ENCODE assay signal across 8 cellular contexts in genomic region chr3:185153170-185153733, GRCh38. TPM values are rescaled to one million over a fixed set of nuclear protein-coding genes. Genes with fewer than 3 reads are reported as not detected.
A peak's percentile ranks its signal among the peaks of the same experiment; 100 is the strongest.
DNase-seq lines count a peak whose midpoint lies in the region; ATAC-seq and TF ChIP-seq lines count a peak whose summit lies in the region.

No MANE protein-coding gene starts in this region.

- no peaks in the 10 kb centered on the region for H3K79me2 ChIP-seq in trophoblast cell (ENCODE audit: control insufficient read depth, insufficient read depth, low read length, poor library complexity)

- H4K8ac ChIP-seq in trophoblast cell (ENCODE audit: low read depth, low read length): no peak overlapping the region

- WGBS in trophoblast cell (ENCODE audit: extremely low coverage, insufficient coverage, insufficient read length): no CpG with 5 or more reads among the region's 52 CpGs

- no peaks in the 10 kb centered on the region for H3K36me3 Mint-ChIP-seq in activated CD8-positive, alpha-beta memory T cell treated with anti-CD3 and anti-CD28 coated beads, Interleukin-2, amount 10 ng/mL, durations not matched to agents 7 days and 5 days
- H3K36me3 Mint-ChIP-seq in glutamatergic neuron (ENCODE audit: unreplicated experiment): no peaks in the 10 kb centered on the region

- no peaks in the 10 kb centered on the region for H3K9me3 Mint-ChIP-seq in activated CD8-positive, alpha-beta memory T cell treated with anti-CD3 and anti-CD28 coated beads, Interleukin-2, amount 10 ng/mL, durations not matched to agents 7 days and 5 days (ENCODE audit: low read depth)
- H3K9me3 Mint-ChIP-seq in glutamatergic neuron (ENCODE audit: unreplicated experiment): peaks cover 6% of the 10 kb centered on the region

- no peak overlapping the region for H3K27ac ChIP-seq in WERI-Rb-1
- H3K27ac ChIP-seq in trophoblast cell (ENCODE audit: low read depth, low read length): no peak overlapping the region

- peaks cover 8 to 9% of the 10 kb centered on the region in 2 experiments for H3K4me1 ChIP-seq in trophoblast cell (ENCODE audit: control insufficient read depth in 1 of 2, insufficient read depth in 2 of 2, low read length in 2 of 2)

- H3K4me1 Mint-ChIP-seq in activated CD8-positive, alpha-beta memory T cell treated with anti-CD3 and anti-CD28 coated beads, Interleukin-2, amount 10 ng/mL, durations not matched to agents 7 days and 5 days: peaks cover 5% of the 10 kb centered on the region
- H3K4me1 Mint-ChIP-seq in glutamatergic neuron (ENCODE audit: low read depth, unreplicated experiment): peaks cover 8% of the 10 kb centered on the region

- H3K9ac ChIP-seq in trophoblast cell (ENCODE audit: low read length): peak overlapping the region; percentile 64

- no peak overlapping the region for H3K4ac ChIP-seq in trophoblast cell (ENCODE audit: low read depth, low read length)

- no peak overlapping the region for H3K27ac Mint-ChIP-seq in activated CD8-positive, alpha-beta memory T cell treated with anti-CD3 and anti-CD28 coated beads, Interleukin-2, amount 10 ng/mL, durations not matched to agents 7 days and 5 days
- peak overlapping the region; percentile 94 for H3K27ac Mint-ChIP-seq in glutamatergic neuron (ENCODE audit: unreplicated experiment)

- peak; percentile 31 for ATAC-seq in activated CD8-positive, alpha-beta memory T cell treated with anti-CD3 and anti-CD28 coated beads, Interleukin-2, amount 10 ng/mL, durations not matched to agents 7 days and 5 days

- peak overlapping the region; percentile 36 for H3K4me3 ChIP-seq in WERI-Rb-1 (ENCODE audit: low read depth, low read length)
- peak overlapping the region; percentile 74 for H3K4me3 ChIP-seq in trophoblast cell (ENCODE audit: low read depth, low read length)

- no peak overlapping the region for H2AK5ac ChIP-seq in trophoblast cell (ENCODE audit: low read length)

- peak overlapping the region; percentile 97 for H3K4me2 ChIP-seq in trophoblast cell (ENCODE audit: low read length)

- peak overlapping the region; percentile 2 for H4K12ac ChIP-seq in trophoblast cell (ENCODE audit: low read depth, low read length)

- H2BK12ac ChIP-seq in trophoblast cell (ENCODE audit: low read length): no peak overlapping the region

- H3K79me1 ChIP-seq in trophoblast cell (ENCODE audit: low read length): peaks cover 3% of the 10 kb centered on the region

- H3K36me3 ChIP-seq in WERI-Rb-1 (no peaks in the 10 kb centered on the region), trophoblast cell (ENCODE audit: control insufficient read depth in 1 of 2, insufficient read depth in 2 of 2, low read length in 2 of 2) (no peaks in the 10 kb centered on the region)

- H3K27me3 ChIP-seq in WERI-Rb-1 (ENCODE audit: insufficient read depth, low read depth, severe bottlenecking): no peaks in the 10 kb centered on the region
- H3K27me3 ChIP-seq in trophoblast cell (ENCODE audit: insufficient read depth, low read length): peaks cover 20% of the 10 kb centered on the region

- H3K9me3 ChIP-seq in WERI-Rb-1 (ENCODE audit: severe bottlenecking): no peaks in the 10 kb centered on the region
- peaks cover 7% of the 10 kb centered on the region for H3K9me3 ChIP-seq in trophoblast cell (ENCODE audit: insufficient read depth, low read depth, low read length)

- TF ChIP-seq CTCF in WERI-Rb-1 (IDR thresholded peaks at IDR 0.05; ENCODE audit: low read depth, low read length): no peak
- TF ChIP-seq CTCF in glutamatergic neuron (IDR thresholded peaks at IDR 0.05; ENCODE audit: partially characterized antibody, unreplicated experiment): no peak

- H3K14ac ChIP-seq in trophoblast cell (ENCODE audit: low read length): no peak overlapping the region

- H4K91ac ChIP-seq in trophoblast cell (ENCODE audit: low read depth, low read length): no peak overlapping the region

- no peak for DNase-seq in activated CD8-positive, alpha-beta memory T cell treated with anti-CD3 and anti-CD28 coated beads, Interleukin-2, amount 10 ng/mL, durations not matched to agents 7 days and 5 days
- DNase-seq in activated CD8-positive, alpha-beta memory T cell treated with anti-CD3 and anti-CD28 coated beads, Interleukin-2, amount 50 U/mL, for 4 hours: no peak
- DNase-seq in WERI-Rb-1: no peak
- peak; percentile 67 for DNase-seq in glutamatergic neuron
- no peak for DNase-seq in trophoblast cell
- no peak for DNase-seq in activated CD4-positive, CD25-positive, alpha-beta regulatory T cell treated with anti-CD3 and anti-CD28 coated beads, Interleukin-2, amount 50 U/mL, for 72 hours
- no peak for DNase-seq in NCI-H82 treated with DMSO at 0.1 percent for 48 hours (lab: John Stamatoyannopoulos, UW; ENCODE audit: unreplicated experiment)
- DNase-seq in SKM-1 (lab: John Stamatoyannopoulos, UW; ENCODE audit: unreplicated experiment): no peak

- peaks cover 46% of the 10 kb centered on the region for H3K27me3 Mint-ChIP-seq in activated CD8-positive, alpha-beta memory T cell treated with anti-CD3 and anti-CD28 coated beads, Interleukin-2, amount 10 ng/mL, durations not matched to agents 7 days and 5 days
- H3K27me3 Mint-ChIP-seq in glutamatergic neuron (ENCODE audit: unreplicated experiment): peaks cover 6% of the 10 kb centered on the region

- no peak overlapping the region for H3K18ac ChIP-seq in trophoblast cell (ENCODE audit: low read length)

- no peak overlapping the region for H2BK5ac ChIP-seq in trophoblast cell (ENCODE audit: low read depth, low read length, poor library complexity)

- CTCF ChIA-PET in activated CD8-positive, alpha-beta memory T cell treated with anti-CD3 and anti-CD28 coated beads, Interleukin-2, amount 10 ng/mL, durations not matched to agents 7 days and 5 days (lab: Charles Lee): no interaction called here

- H3K4me3 Mint-ChIP-seq in activated CD8-positive, alpha-beta memory T cell treated with anti-CD3 and anti-CD28 coated beads, Interleukin-2, amount 10 ng/mL, durations not matched to agents 7 days and 5 days: peak overlapping the region; percentile 73
- H3K4me3 Mint-ChIP-seq in glutamatergic neuron (ENCODE audit: unreplicated experiment): peak overlapping the region; percentile 92

- H2BK120ac ChIP-seq in trophoblast cell (ENCODE audit: insufficient read depth, low read length, poor library complexity): peak overlapping the region; percentile 27

- no peak overlapping the region for H3K23ac ChIP-seq in trophoblast cell (ENCODE audit: low read length)

- peak overlapping the region; percentile 34 for H2AFZ ChIP-seq in trophoblast cell (ENCODE audit: insufficient read depth, low read length, poor library complexity)

RNA-seq across cellular contexts. Expression of gene C3orf70, which starts 0.4 kb away (rescaled TPM):
- under 1 TPM in 1 of 2 experiments, not detected in 1; 0.07 TPM for total RNA-seq in activated CD8-positive, alpha-beta memory T cell treated with anti-CD3 and anti-CD28 coated beads, Interleukin-2, amount 10 ng/mL, durations not matched to agents 7 days and 5 days
- total RNA-seq in glutamatergic neuron (ENCODE audit: unreplicated experiment): 44.5 TPM
- polyA plus RNA-seq in trophoblast cell (2013): 0.22 and 0.29 TPM in 2 replicates

Comparison
In these comparisons a context has a peak if more than half of its experiments do, and no peak if none do; other contexts are left out.
1. RNA of gene C3orf70, which starts 0.4 kb away (total RNA-seq): 44.5 TPM in glutamatergic neuron (single experiment); 0.07 TPM in activated CD8-positive, alpha-beta memory T cell treated with anti-CD3 and anti-CD28 coated beads, Interleukin-2, amount 10 ng/mL, durations not matched to agents 7 days and 5 days; every median in the first group is over 10 times any median in the second.